In the genomic region with DNA sequence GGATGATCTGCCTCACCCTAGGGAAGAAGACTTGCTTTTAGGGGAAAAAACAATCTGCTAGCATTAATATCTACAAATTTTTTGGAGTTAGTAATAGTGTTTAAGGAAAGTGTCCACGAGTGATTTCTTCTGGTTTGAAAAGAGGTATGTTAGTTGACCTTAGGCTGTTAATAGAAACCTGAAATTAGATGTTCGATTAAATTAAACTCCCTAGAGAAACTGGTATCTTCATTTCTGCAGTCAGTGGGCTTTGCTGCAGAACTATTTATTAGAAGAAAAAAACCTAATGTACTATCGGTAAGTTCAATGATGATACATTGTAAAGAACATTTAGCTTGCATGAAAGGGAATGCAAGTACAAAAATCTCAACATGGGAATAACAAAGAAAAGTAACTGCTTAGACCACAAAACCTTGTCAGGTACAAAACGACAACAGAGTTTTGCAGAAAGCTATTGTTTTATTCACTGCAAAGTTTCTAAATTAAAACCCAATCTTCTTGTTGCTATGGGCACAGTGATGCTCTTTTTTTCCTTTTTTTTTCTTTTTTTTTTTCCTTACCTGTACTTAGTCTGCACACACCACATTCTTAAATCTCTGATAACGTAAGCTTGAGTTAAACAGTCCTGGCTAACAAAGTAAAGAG, we compare ENCODE assay signal across 1 cellular context.
TF ChIP-seq lines count a peak whose summit lies in the region.

No MANE protein-coding gene starts in this region.

TF ChIP-seq in endothelial cell of umbilical vein, 7 proteins besides CTCF, POLR2A, EP300 and RAD21 (continued from another document):
- TF ChIP-seq FOS (IDR thresholded peaks at IDR 0.05; ENCODE audit: borderline replicate concordance, insufficient read depth, low read length) = no peak
- TF ChIP-seq, protein P1, sequence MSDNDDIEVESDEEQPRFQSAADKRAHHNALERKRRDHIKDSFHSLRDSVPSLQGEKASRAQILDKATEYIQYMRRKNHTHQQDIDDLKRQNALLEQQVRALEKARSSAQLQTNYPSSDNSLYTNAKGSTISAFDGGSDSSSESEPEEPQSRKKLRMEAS (IDR thresholded peaks at IDR 0.05; ENCODE audit: insufficient read depth, insufficient read length) = no peak
- no peak for TF ChIP-seq MYC (IDR thresholded peaks at IDR 0.05; ENCODE audit: low read depth, low read length)
- no peak for TF ChIP-seq POLR2AphosphoS5 (IDR thresholded peaks at IDR 0.05; ENCODE audit: insufficient read depth, low read depth, low read length)
- TF ChIP-seq JUN (IDR thresholded peaks at IDR 0.05; ENCODE audit: borderline replicate concordance, insufficient read depth, insufficient read length, low read depth) = no peak
- TF ChIP-seq EZH2 (IDR thresholded peaks at IDR 0.05; ENCODE audit: borderline replicate concordance, low read depth, low read length, severe bottlenecking) = no peak
